8 cellular contexts compared by ENCODE assay signal in genomic region chr13:71879129-71879535, GRCh38. TPM values are rescaled to one million over a fixed set of nuclear protein-coding genes. Genes with fewer than 3 reads are reported as not detected.
A peak's percentile ranks its signal among the peaks of the same experiment; 100 is the strongest.
DNase-seq lines count a peak whose midpoint lies in the region; ATAC-seq, FAIRE-seq and TF ChIP-seq lines count a peak whose summit lies in the region.

No MANE protein-coding gene starts in this region.

- WGBS in right cardiac atrium: 7% methylated on average over 3 of the region's 3 CpGs
- 21 to 26% methylated on average over 3 of the region's 3 CpGs for WGBS in testis, 2 donors

- no peaks in the 10 kb centered on the region for H3K9me3 ChIP-seq in right cardiac atrium (ENCODE audit: control insufficient read depth, low read length)
- H3K9me3 ChIP-seq in testis: no peaks in the 10 kb centered on the region

- peaks cover 1% of the 10 kb centered on the region for H3K4me1 ChIP-seq in right cardiac atrium (ENCODE audit: control insufficient read depth, insufficient read depth, low read length)
- H3K4me1 ChIP-seq in testis: no peaks in the 10 kb centered on the region

- peak in 2 of 3 experiments; percentile 25 to 46 for TF ChIP-seq CTCF in testis (IDR thresholded peaks at IDR 0.05)

- TF ChIP-seq POLR2A in testis (IDR thresholded peaks at IDR 0.05): no peak

- ATAC-seq in GM18502 (IDR thresholded peaks at IDR 0.05; ENCODE audit: poor library complexity, unreplicated experiment) (peak; percentile 98), HG02763 (IDR thresholded peaks at IDR 0.05; ENCODE audit: unreplicated experiment) (peak; percentile 88), right cardiac atrium (peak; percentile 72 to 76)

- H3K4me3 ChIP-seq in right cardiac atrium (ENCODE audit: low read length) (no peak overlapping the region), testis (no peak overlapping the region)

- no peaks in the 10 kb centered on the region for H3K27me3 ChIP-seq in right cardiac atrium (ENCODE audit: control insufficient read depth, insufficient read depth)
- H3K27me3 ChIP-seq in testis: no peaks in the 10 kb centered on the region

- peak; percentile 19 for FAIRE-seq in TTC549 (lab: Jason Lieb, UNC)

- no peak overlapping the region for H3K27ac ChIP-seq in right cardiac atrium (ENCODE audit: low read length)
- H3K27ac ChIP-seq in testis: no peak overlapping the region

- intact Hi-C loops in right cardiac atrium (cut with DNase I) (loop anchor here in 1 of 4 donors (10.0 kb wide), 2 partner anchors 584 to 634 kb away; no protein-coding TSS in a partner anchor), testis (cut with DNase I; ENCODE audit: low total_unique reads) (no loop called here)

- H3K36me3 ChIP-seq in testis (ENCODE audit: low read depth, missing control alignments): no peaks in the 10 kb centered on the region

- DNase-seq in ACHN: peak; percentile 41
- DNase-seq in NCI-H1092 treated with DMSO at 0.1 percent for 48 hours (lab: John Stamatoyannopoulos, UW): peak; percentile 92
- DNase-seq in right cardiac atrium: no peak
- no peak for DNase-seq in testis
- DNase-seq in 8988T: no peak

- in situ Hi-C loops in ACHN (cut with HindIII; ENCODE audit: low pct_ligation_motif_present, low pct_unique_long_range_greater_than_20kb, low sequenced_read_pairs): no loop called here

RNA-seq across cellular contexts. Expression of gene DACH1, which starts 12.1 kb away (rescaled TPM):
- total RNA-seq in right cardiac atrium: 1 to 10 TPM; 1.0 to 3.9 (median 1.4) TPM
- polyA plus RNA-seq in right cardiac atrium: 1.3 TPM
- 1 to 10 TPM; 4.7 to 5.4 TPM for total RNA-seq in testis
- polyA plus RNA-seq in testis (ENCODE audit: insufficient read depth, low read depth, low replicate concordance): 11.1 TPM

Comparison
In these comparisons a context has a peak if more than half of its experiments do, and no peak if none do; other contexts are left out.
1. DNase-seq: peak in ACHN (single experiment) and NCI-H1092 treated with DMSO at 0.1 percent for 48 hours (single experiment); none in right cardiac atrium (0 of 3), testis (single experiment) and 8988T (single experiment).
2. Peak in every context shown above with its lines, with median percentiles within 50 percentile points of each other: ATAC-seq.